1 cellular context compared by ENCODE assay signal in genomic region chr1:156154317-156154749, GRCh38.
TF ChIP-seq lines count a peak whose summit lies in the region.

No MANE protein-coding gene starts in this region.

TF ChIP-seq in GM12878, 131 proteins besides CTCF, POLR2A, EP300 and RAD21 (continues in another document):
- no peak for TF ChIP-seq ZNF274 (IDR thresholded peaks at IDR 0.05; ENCODE audit: insufficient read depth, insufficient read length)
- no peak for TF ChIP-seq TCF12 (IDR thresholded peaks at IDR 0.05; ENCODE audit: low read depth, low read length)
- TF ChIP-seq WRNIP1 (IDR thresholded peaks at IDR 0.05; ENCODE audit: borderline replicate concordance, low read depth, low read length) = no peak
- TF ChIP-seq KDM1A (IDR thresholded peaks at IDR 0.05; ENCODE audit: borderline replicate concordance) = no peak
- peak; percentile 13; the same call in 1 of the 3 replicates for TF ChIP-seq POU2F2 (IDR thresholded peaks at IDR 0.05; ENCODE audit: borderline replicate concordance, low read depth, low read length)
- no peak for TF ChIP-seq SREBF1 (IDR thresholded peaks at IDR 0.05; ENCODE audit: low read length)
- peak; percentile 47; the same call in 1 of the 2 replicates for TF ChIP-seq NR2F1 (conservative IDR thresholded peaks at IDR 0.05)
- peak; percentile 39; the same call in 1 of the 2 replicates for TF ChIP-seq EED (IDR thresholded peaks at IDR 0.05; ENCODE audit: low read depth)
- peak; percentile 34; the same call in 1 of the 2 replicates for TF ChIP-seq MTA2 (IDR thresholded peaks at IDR 0.05; ENCODE audit: low read depth)
- TF ChIP-seq BRCA1 (IDR thresholded peaks at IDR 0.05; ENCODE audit: low read depth, low read length) = no peak
- no peak for TF ChIP-seq SMAD5 (IDR thresholded peaks at IDR 0.05; ENCODE audit: low read depth)
- 0 out of 2 replicates have a peak, but pooled peaks have one; percentile 39 for TF ChIP-seq TAF1 (IDR thresholded peaks at IDR 0.05; ENCODE audit: borderline replicate concordance, low read depth, low read length)
- TF ChIP-seq PAX5 (IDR thresholded peaks at IDR 0.05; ENCODE audit: borderline replicate concordance, low read depth, low read length) = peak; percentile 50; the same call in 1 of the 2 replicates
- TF ChIP-seq SMAD1 (IDR thresholded peaks at IDR 0.05; ENCODE audit: low read depth, partially characterized antibody) = peak; percentile 47
- no peak for TF ChIP-seq BMI1 (IDR thresholded peaks at IDR 0.05; ENCODE audit: borderline replicate concordance)
- TF ChIP-seq NBN (IDR thresholded peaks at IDR 0.05) = no peak; the same call in 1 of the 2 replicates
- peak; percentile 89 for TF ChIP-seq ZNF687 (IDR thresholded peaks at IDR 0.05)
- peak; percentile 74 for TF ChIP-seq IKZF1 (conservative IDR thresholded peaks at IDR 0.05)
- TF ChIP-seq PKNOX1 (IDR thresholded peaks at IDR 0.05) = peak; percentile 31; the same call in 1 of the 2 replicates
- peak; percentile 52; the same call in 1 of the 2 replicates for TF ChIP-seq RELB (IDR thresholded peaks at IDR 0.05; ENCODE audit: low read depth)
- TF ChIP-seq USF2 (IDR thresholded peaks at IDR 0.05; ENCODE audit: borderline replicate concordance, low read depth, low read length) = no peak
- TF ChIP-seq GABPA (IDR thresholded peaks at IDR 0.05; ENCODE audit: low read depth) = no peak
- no peak for TF ChIP-seq NFIC (IDR thresholded peaks at IDR 0.05; ENCODE audit: low read depth, low read length)
- peak; percentile 15 for TF ChIP-seq SP1 (IDR thresholded peaks at IDR 0.05; ENCODE audit: low read depth, low read length)
- no peak for TF ChIP-seq CREM (IDR thresholded peaks at IDR 0.05; ENCODE audit: low read depth)
- TF ChIP-seq GATAD2B (conservative IDR thresholded peaks at IDR 0.05; ENCODE audit: low read depth) = 0 out of 2 replicates have a peak, but pooled peaks have one; percentile 54
- TF ChIP-seq HDGF (IDR thresholded peaks at IDR 0.05) = peak; percentile 48; the same call in 1 of the 2 replicates
- peak; percentile 45 for TF ChIP-seq MLLT1 (IDR thresholded peaks at IDR 0.05)
- peak; percentile 40; the same call in 1 of the 2 replicates for TF ChIP-seq CHD2 (IDR thresholded peaks at IDR 0.05; ENCODE audit: borderline replicate concordance, low read depth, low read length)
- 0 out of 2 replicates have a peak, but pooled peaks have one; percentile 49 for TF ChIP-seq TCF3 (IDR thresholded peaks at IDR 0.05; ENCODE audit: borderline replicate concordance, insufficient read depth, low read depth, low read length)
- TF ChIP-seq BHLHE40 (IDR thresholded peaks at IDR 0.05; ENCODE audit: borderline replicate concordance in 1 of 2, low read depth in 2 of 2, low read length in 1 of 2) = peak in 1 of 2 experiments; percentile 65; a peak in 1 of 4 replicates
- TF ChIP-seq IRF5 (IDR thresholded peaks at IDR 0.05; ENCODE audit: borderline replicate concordance) = no peak
- TF ChIP-seq LARP7 (IDR thresholded peaks at IDR 0.05) = 0 out of 2 replicates have a peak, but pooled peaks have one; percentile 39
- TF ChIP-seq IKZF2 (IDR thresholded peaks at IDR 0.05) = peak; percentile 37 to 67; a peak in 3 of 4 replicates
- 0 out of 4 replicates have a peak, but pooled peaks of 1 of the 2 experiments have one; percentile 16 for TF ChIP-seq ETV6 (conservative IDR thresholded peaks at IDR 0.05 in 1 of 2, IDR thresholded peaks at IDR 0.05 in 1 of 2; ENCODE audit: borderline replicate concordance in 1 of 2, low read depth in 1 of 2)
- TF ChIP-seq CUX1 (IDR thresholded peaks at IDR 0.05; ENCODE audit: insufficient replicate concordance, low read depth, low read length) = no peak
- TF ChIP-seq IRF3 (IDR thresholded peaks at IDR 0.05) = no peak
- TF ChIP-seq MEF2B (IDR thresholded peaks at IDR 0.05; ENCODE audit: partially characterized antibody, poor library complexity, severe bottlenecking) = peak; percentile 57
